In the genomic region with DNA sequence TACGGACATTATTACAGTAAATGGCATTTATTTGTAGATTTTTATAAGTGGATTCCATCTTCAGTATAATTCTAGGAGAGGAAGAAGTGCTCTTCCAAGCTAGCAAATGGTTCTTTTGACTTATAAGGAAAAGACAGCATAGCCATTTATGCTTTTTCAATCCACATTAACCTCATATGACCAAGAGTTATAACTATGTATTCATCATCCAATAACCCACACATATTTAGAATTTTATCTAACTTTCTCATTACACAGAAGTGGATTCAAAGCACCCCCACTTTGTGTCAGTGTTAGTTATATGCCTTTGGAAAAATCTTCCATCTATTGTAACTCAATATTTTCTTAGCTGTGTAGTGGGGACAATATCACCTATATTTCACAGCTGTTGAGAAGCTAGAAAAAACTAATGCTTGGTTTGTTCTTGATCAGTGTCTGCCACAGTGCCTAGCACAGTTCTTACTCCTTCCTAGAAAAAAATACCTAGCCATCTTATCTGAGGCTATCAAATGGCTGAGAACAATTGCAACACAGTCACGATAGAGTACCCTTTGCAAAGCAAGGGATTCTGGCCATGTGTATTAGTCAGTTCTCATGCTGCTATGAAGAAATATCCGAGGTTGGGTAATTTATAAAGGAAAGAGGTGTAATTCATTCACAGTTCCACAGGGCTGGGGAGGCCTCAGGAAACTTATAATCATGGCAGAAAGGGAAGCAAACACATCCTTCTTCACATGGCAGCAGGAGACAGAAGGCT, we compare ENCODE assay signal across 18 cellular contexts.
DNase-seq lines count a peak whose midpoint lies in the region; ATAC-seq and TF ChIP-seq lines count a peak whose summit lies in the region.
"Had no signal": no experiment of that assay in that cellular context is flagged by ENCODE, and none has a peak within 500 bp of the region (broad histone marks: within the 10 kb centered on the region; RNA-seq: fewer than 3 reads in every experiment).

No MANE protein-coding gene starts in this region.

- no peaks in the 10 kb centered on the region for H3K36me3 Mint-ChIP-seq in activated naive CD8-positive, alpha-beta T cell treated with anti-CD3 and anti-CD28 coated beads, Interleukin-2, amount 50 U/mL, for 24 hours (ENCODE audit: low read depth)
- H3K36me3 Mint-ChIP-seq: CD4-positive, CD25-positive, alpha-beta regulatory T cell had no signal

- DNase-seq in AG20443 (ENCODE audit: low spot score), result peak; percentile 8
- DNase-seq in IMR-90, result peak; percentile 54
- peak; percentile 9 to 31 for DNase-seq in cardiac fibroblast (ENCODE audit: low read depth in 2 of 2)
- peak; percentile 20 for DNase-seq in fibroblast of villous mesenchyme (ENCODE audit: low read depth)
- DNase-seq in activated naive CD8-positive, alpha-beta T cell treated with anti-CD3 and anti-CD28 coated beads, Interleukin-2, amount 50 U/mL, for 24 hours, result no peak
- DNase-seq in lower lobe of right lung, result no peak
- no peak for DNase-seq in SHP77 (lab: John Stamatoyannopoulos, UW)
- no peak for DNase-seq in medulla oblongata (ENCODE audit: extremely low spot score)
- DNase-seq: Caco-2; CD4-positive, CD25-positive, alpha-beta regulatory T cell; DMS153; KBM-7; NCI-H1092 treated with DMSO at 0.1 percent for 48 hours; NCI-H2081 treated with DMSO at 0.1 percent for 48 hours; NCI-H510A; NCI-H774; RPMI8226 had no signal

- WGBS in IMR-90 (ENCODE audit: extremely low coverage in 2 of 2, insufficient read length in 1 of 2), 2 experiments, result no CpG with 5 or more reads among the region's 3 CpGs

- CTCF ChIA-PET in IMR-90 (lab: Yijun Ruan, JAX), result no interaction called here

- H3K14ac ChIP-seq in IMR-90 (replicated peaks; ENCODE audit: low read depth, low read length), result no peak overlapping the region

- peaks cover 1% of the 10 kb centered on the region; the same call in 1 of the 2 replicates for H3K9me3 ChIP-seq in IMR-90 (ENCODE audit: control insufficient read depth, insufficient read depth, low read length)
- H3K9me3 ChIP-seq in lower lobe of right lung, result no peaks in the 10 kb centered on the region

- no peak overlapping the region for H2BK20ac ChIP-seq in IMR-90 (ENCODE audit: low read depth, low read length)

- H3K4me1 ChIP-seq in IMR-90 (ENCODE audit: control insufficient read depth, insufficient read depth, low read length) (no peaks in the 10 kb centered on the region), lower lobe of right lung (no peaks in the 10 kb centered on the region)
- H3K4me1 ChIP-seq: Caco-2 had no signal

- TF ChIP-seq POLR2A in IMR-90 (IDR thresholded peaks at IDR 0.05; ENCODE audit: low read depth, low read length), result no peak

- no peak overlapping the region for H3K4ac ChIP-seq in IMR-90 (ENCODE audit: low read depth, low read length)

- H3K4me3 ChIP-seq in IMR-90 (ENCODE audit: insufficient read depth, low read depth, low read length) (no peak overlapping the region), cardiac fibroblast (replicated peaks in 1 of 2; ENCODE audit: low read depth in 2 of 2, low read length in 2 of 2) (no peak overlapping the region), fibroblast of villous mesenchyme (ENCODE audit: low read depth, low read length) (no peak overlapping the region), lower lobe of right lung (no peak overlapping the region)

- POLR2A ChIA-PET in IMR-90 (lab: Charles Lee; ENCODE audit: unreplicated experiment), result no interaction called here

- no peaks in the 10 kb centered on the region for H3K27me3 Mint-ChIP-seq in activated naive CD8-positive, alpha-beta T cell treated with anti-CD3 and anti-CD28 coated beads, Interleukin-2, amount 50 U/mL, for 24 hours
- H3K27me3 Mint-ChIP-seq: B cell; CD4-positive, CD25-positive, alpha-beta regulatory T cell had no signal

- H2BK15ac ChIP-seq in IMR-90 (ENCODE audit: low read depth, low read length), result no peak overlapping the region

- H3K27ac ChIP-seq in IMR-90 (ENCODE audit: insufficient read depth, low read length) (no peak overlapping the region), lower lobe of right lung (no peak overlapping the region)

- H3K27me3 ChIP-seq in IMR-90 (ENCODE audit: control insufficient read depth, insufficient read depth, low read length) (no peaks in the 10 kb centered on the region), lower lobe of right lung (ENCODE audit: low read depth) (no peaks in the 10 kb centered on the region)

- no peaks in the 10 kb centered on the region for H3K9me1 ChIP-seq in IMR-90 (ENCODE audit: insufficient read depth, low read length)

- no peak for TF ChIP-seq RAD21 in IMR-90 (IDR thresholded peaks at IDR 0.05; ENCODE audit: low read length)

- H3K9ac ChIP-seq in IMR-90 (ENCODE audit: low read depth, low read length), result no peak overlapping the region

- intact Hi-C loops in IMR-90 (cut with micrococcal nuclease), result no loop called here
- intact Hi-C loops in lower lobe of right lung (cut with DNase I), result no loop called here

- no peaks in the 10 kb centered on the region for H4K20me1 ChIP-seq in IMR-90 (ENCODE audit: insufficient read depth, low read length)

- in situ Hi-C loops in IMR-90 (cut with MboI; ENCODE audit: low sequenced_read_pairs), result no loop called here

- no peak overlapping the region for H2AFZ ChIP-seq in IMR-90 (replicated peaks; ENCODE audit: low read length, poor library complexity)

- no peak overlapping the region for H3K18ac ChIP-seq in IMR-90 (ENCODE audit: low read depth, low read length)

- H4K8ac ChIP-seq in IMR-90 (ENCODE audit: low read depth in 2 of 2, low read length in 2 of 2), result no peak overlapping the region

- no peaks in the 10 kb centered on the region for H3K79me1 ChIP-seq in IMR-90 (ENCODE audit: low read depth in 1 of 2, low read length in 2 of 2)

- ATAC-seq in IMR-90 (ENCODE audit: low read depth) (peak; percentile 27), lower lobe of right lung (no peak)
- no peak for ATAC-seq in activated naive CD8-positive, alpha-beta T cell treated with anti-CD3 and anti-CD28 coated beads, Interleukin-2, amount 50 U/mL, for 24 hours

- H3K4me2 ChIP-seq in IMR-90 (ENCODE audit: low read depth, low read length), result no peak overlapping the region

- no peak overlapping the region for H2BK120ac ChIP-seq in IMR-90 (ENCODE audit: low read depth, low read length)

- no peak overlapping the region for H4K91ac ChIP-seq in IMR-90 (ENCODE audit: insufficient read depth, low read depth, low read length)

- no peak overlapping the region for H2AK9ac ChIP-seq in IMR-90 (replicated peaks; ENCODE audit: low read depth, low read length, poor library complexity)

- H4K5ac ChIP-seq in IMR-90 (ENCODE audit: low read depth, low read length), result no peak overlapping the region

- no peak overlapping the region for H3K4me3 Mint-ChIP-seq in activated naive CD8-positive, alpha-beta T cell treated with anti-CD3 and anti-CD28 coated beads, Interleukin-2, amount 50 U/mL, for 24 hours
- H3K4me3 Mint-ChIP-seq: B cell; CD4-positive, CD25-positive, alpha-beta regulatory T cell had no signal

- H3K9me3 Mint-ChIP-seq in activated naive CD8-positive, alpha-beta T cell treated with anti-CD3 and anti-CD28 coated beads, Interleukin-2, amount 50 U/mL, for 24 hours, result peaks cover 10% of the 10 kb centered on the region

- H3K4me1 Mint-ChIP-seq in activated naive CD8-positive, alpha-beta T cell treated with anti-CD3 and anti-CD28 coated beads, Interleukin-2, amount 50 U/mL, for 24 hours, result no peaks in the 10 kb centered on the region
- H3K4me1 Mint-ChIP-seq: B cell; CD4-positive, CD25-positive, alpha-beta regulatory T cell had no signal

- TF ChIP-seq CTCF in IMR-90 (conservative IDR thresholded peaks at IDR 0.05; ENCODE audit: low read depth, low read length) (no peak), cardiac fibroblast (IDR thresholded peaks at IDR 0.05; ENCODE audit: low read depth, low read length) (no peak), fibroblast of villous mesenchyme (IDR thresholded peaks at IDR 0.05; ENCODE audit: insufficient read depth, low read depth, low read length) (no peak), lower lobe of right lung (IDR thresholded peaks at IDR 0.05) (no peak)

- dilution Hi-C loops in IMR-90 (cut with HindIII; ENCODE audit: low sequenced_read_pairs, unreplicated experiment), result no loop called here

- no TSS peak for BruUV-seq in IMR-90 (replicated peaks; lab: Mats Ljungman, UMichigan)

- no peaks in the 10 kb centered on the region for H3K36me3 ChIP-seq in IMR-90 (ENCODE audit: control insufficient read depth, insufficient read depth, low read length)
- no peaks in the 10 kb centered on the region for H3K36me3 ChIP-seq in lower lobe of right lung

- no peak overlapping the region for H2AK5ac ChIP-seq in IMR-90 (ENCODE audit: low read depth, low read length)

- no peak overlapping the region for H3K56ac ChIP-seq in IMR-90 (ENCODE audit: extremely low read depth, insufficient read depth, low read length)

- no peak overlapping the region for H3K27ac Mint-ChIP-seq in activated naive CD8-positive, alpha-beta T cell treated with anti-CD3 and anti-CD28 coated beads, Interleukin-2, amount 50 U/mL, for 24 hours
- H3K27ac Mint-ChIP-seq: B cell; CD4-positive, CD25-positive, alpha-beta regulatory T cell had no signal

- H2BK5ac ChIP-seq in IMR-90 (ENCODE audit: low read depth, low read length, poor library complexity, severe bottlenecking), result no peak overlapping the region

- no peak overlapping the region for H3K23ac ChIP-seq in IMR-90 (ENCODE audit: low read depth, low read length)

TF ChIP-seq in IMR-90, 13 proteins besides CTCF, POLR2A, EP300 and RAD21:
- TF ChIP-seq, protein P1, sequence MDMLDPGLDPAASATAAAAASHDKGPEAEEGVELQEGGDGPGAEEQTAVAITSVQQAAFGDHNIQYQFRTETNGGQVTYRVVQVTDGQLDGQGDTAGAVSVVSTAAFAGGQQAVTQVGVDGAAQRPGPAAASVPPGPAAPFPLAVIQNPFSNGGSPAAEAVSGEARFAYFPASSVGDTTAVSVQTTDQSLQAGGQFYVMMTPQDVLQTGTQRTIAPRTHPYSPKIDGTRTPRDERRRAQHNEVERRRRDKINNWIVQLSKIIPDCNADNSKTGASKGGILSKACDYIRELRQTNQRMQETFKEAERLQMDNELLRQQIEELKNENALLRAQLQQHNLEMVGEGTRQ (IDR thresholded peaks at IDR 0.05; ENCODE audit: low read depth, low read length), result no peak
- TF ChIP-seq CEBPB (IDR thresholded peaks at IDR 0.05; ENCODE audit: low read depth, low read length), result peak; percentile 55; the same call in 1 of the 2 replicates
TF ChIP-seq in IMR-90: peak in this region for 1.

Comparison
In these comparisons a context has a peak if more than half of its experiments do, and no peak if none do; other contexts are left out.
1. DNase-seq: peak in AG20443 (single experiment), IMR-90 (single experiment), cardiac fibroblast (2 of 2) and fibroblast of villous mesenchyme (single experiment); none in activated naive CD8-positive, alpha-beta T cell treated with anti-CD3 and anti-CD28 coated beads, Interleukin-2, amount 50 U/mL, for 24 hours (single experiment), lower lobe of right lung (single experiment), SHP77 (0 of 2) and medulla oblongata (single experiment).